ENCODE assay signal across 8 cellular contexts in genomic region chr1:211135342-211135950, GRCh38. TPM values are rescaled to one million over a fixed set of nuclear protein-coding genes. Genes with fewer than 3 reads are reported as not detected.
DNase-seq lines count a peak whose midpoint lies in the region; ATAC-seq, FAIRE-seq and TF ChIP-seq lines count a peak whose summit lies in the region.

No MANE protein-coding gene starts in this region.

- CTCF ChIA-PET in GM10248 (lab: Yijun Ruan, JAX), result interaction anchor here (0.6 to 5.4 kb wide), 12 partner anchors 9 to 736 kb away, joined by 3 to 71 read pairs (median 4); partner anchors contain the start of gene RCOR3

- peak; percentile 48 for TF ChIP-seq CTCF in GM10248 (IDR thresholded peaks at IDR 0.05; ENCODE audit: control extremely low read depth, extremely low read depth, low read depth, missing control alignments)

- peak; percentile 98 for FAIRE-seq in TTC549 (lab: Jason Lieb, UNC)

- POLR2A ChIA-PET in GM10248 (lab: Yijun Ruan, JAX), result no interaction called here

- DNase-seq in A172 (ENCODE audit: low spot score), result peak; percentile 85
- DNase-seq in GM10248 (ENCODE audit: extremely low spot score), result no peak
- DNase-seq in NCI-H1092 (lab: John Stamatoyannopoulos, UW), result peak; percentile 59
- DNase-seq in glomerular visceral epithelial cell (ENCODE audit: extremely low spot score), result peak; percentile 73
- peak; percentile 26 for DNase-seq in retina
- DNase-seq in activated gamma-delta T cell treated with Interleukin-2 at 50 U/mL for 16 hours, result no peak

- ATAC-seq in HG02885 (IDR thresholded peaks at IDR 0.05; ENCODE audit: poor library complexity, unreplicated experiment), result no peak

RNA-seq across cellular contexts. Expression of gene KCNH1, which starts 1.5 kb away (rescaled TPM):
- total RNA-seq in A172 (2014; rRNA removed; shearing (Covaris generic)), result 5.3 and 6.9 TPM in 2 replicates

Comparison
In these comparisons a context has a peak if more than half of its experiments do, and no peak if none do; other contexts are left out.
1. DNase-seq: peak in A172 (single experiment), NCI-H1092 (single experiment), glomerular visceral epithelial cell (single experiment) and retina (single experiment); none in GM10248 (single experiment) and activated gamma-delta T cell treated with Interleukin-2 at 50 U/mL for 16 hours (single experiment).